ENCODE assay signal across 13 cellular contexts in the genomic region with DNA sequence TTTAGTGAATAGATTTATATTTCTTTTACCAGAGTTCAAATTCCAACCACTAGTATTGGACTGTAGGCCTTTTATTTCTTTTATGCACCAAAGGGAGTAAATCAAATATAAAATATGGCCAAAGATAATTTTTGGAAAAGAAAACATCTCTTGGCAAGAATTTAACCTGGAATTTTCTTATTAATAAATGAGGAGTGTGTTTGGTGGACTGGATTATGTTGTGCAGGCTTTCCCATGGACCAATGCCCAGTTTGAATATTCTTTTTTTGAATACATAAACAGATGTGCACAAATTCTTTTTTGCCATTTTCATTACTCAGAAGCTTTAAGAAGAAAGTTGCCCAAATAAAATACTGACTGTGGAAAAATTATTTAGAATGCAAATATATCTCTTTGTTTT.
"Had no signal": no experiment of that assay in that cellular context is flagged by ENCODE, and none has a peak within 500 bp of the region (broad histone marks: within the 10 kb centered on the region; RNA-seq: fewer than 3 reads in every experiment).

No MANE protein-coding gene starts in this region.

- DNase-seq: effector memory CD4-positive, alpha-beta T cell; foreskin melanocyte; heart right ventricle; hypothalamus; left lung; mesenchymal stem cell; naive thymus-derived CD4-positive, alpha-beta T cell; posterior cingulate gyrus; sigmoid colon; stimulated activated naive CD4-positive, alpha-beta T cell had no signal

- ATAC-seq: esophagus mucosa; left lung; naive thymus-derived CD4-positive, alpha-beta T cell had no signal

- H3K27me3 ChIP-seq: heart right ventricle, left lung, sigmoid colon had no signal

- H3K27ac ChIP-seq: left lung, skin epidermis had no signal

- H3K4me1 ChIP-seq: left lung had no signal

- H3K9me3 ChIP-seq: left lung, sigmoid colon had no signal

- H3K4me3 ChIP-seq: heart right ventricle, left lung, lung, sigmoid colon, skin epidermis had no signal

- H3K36me3 ChIP-seq: heart right ventricle, left lung, sigmoid colon had no signal
